11 cellular contexts compared by ENCODE assay signal in the genomic region with DNA sequence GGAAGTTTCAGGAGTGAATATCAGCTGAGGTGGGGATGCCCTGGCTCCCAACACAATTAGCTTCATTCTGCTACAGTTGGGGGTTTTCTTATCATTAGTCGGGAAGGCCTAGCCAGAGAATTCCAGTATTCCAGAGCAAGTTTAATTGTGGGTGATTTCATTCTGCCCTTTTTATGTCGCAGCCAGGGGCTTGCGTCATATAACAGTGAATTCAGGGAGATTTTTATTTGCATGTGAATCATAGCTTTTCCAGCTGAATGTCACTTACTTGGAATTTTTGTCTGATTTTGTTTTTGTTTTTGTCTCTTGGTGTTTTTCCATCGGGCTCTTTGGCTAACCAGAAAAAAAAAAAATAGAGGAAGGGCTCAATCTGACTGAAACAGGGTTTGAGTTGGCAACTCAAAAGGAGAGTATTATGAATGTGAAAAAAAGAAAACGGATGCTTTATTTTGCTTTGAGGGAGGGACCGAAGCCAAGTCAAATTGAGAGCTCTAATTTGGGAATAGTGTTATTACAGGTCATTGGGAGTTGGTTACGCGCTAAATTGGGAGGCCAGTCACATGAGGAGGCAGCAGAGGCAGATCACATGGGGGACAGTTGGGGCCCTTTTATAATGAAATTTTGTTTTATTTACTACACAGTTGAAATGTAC.
A peak's percentile ranks its signal among the peaks of the same experiment; 100 is the strongest.
DNase-seq lines count a peak whose midpoint lies in the region; ATAC-seq, FAIRE-seq and TF ChIP-seq lines count a peak whose summit lies in the region.
"Had no signal": no experiment of that assay in that cellular context is flagged by ENCODE, and none has a peak within 500 bp of the region (broad histone marks: within the 10 kb centered on the region; RNA-seq: fewer than 3 reads in every experiment).

No MANE protein-coding gene starts in this region.

- FAIRE-seq in HTR-8/SVneo (lab: Jason Lieb, UNC), result peak; percentile 75
- FAIRE-seq: GM12892 had no signal

- peak overlapping the region; percentile 29 for H3K27ac Mint-ChIP-seq in memory B cell
- H3K27ac Mint-ChIP-seq in mesothelial cell of epicardium, result no peak overlapping the region

- no peaks in the 10 kb centered on the region for H3K36me3 Mint-ChIP-seq in memory B cell
- no peaks in the 10 kb centered on the region for H3K36me3 Mint-ChIP-seq in mesothelial cell of epicardium

- no peaks in the 10 kb centered on the region for H3K9me3 Mint-ChIP-seq in memory B cell
- no peaks in the 10 kb centered on the region for H3K9me3 Mint-ChIP-seq in mesothelial cell of epicardium
- H3K9me3 Mint-ChIP-seq: central memory CD8-positive, alpha-beta T cell had no signal

- H3K27me3 Mint-ChIP-seq in memory B cell, result no peaks in the 10 kb centered on the region
- H3K27me3 Mint-ChIP-seq in mesothelial cell of epicardium (ENCODE audit: low read depth), result peaks cover 4% of the 10 kb centered on the region

- H3K4me1 ChIP-seq in duodenal mucosa (ENCODE audit: control insufficient read depth in 1 of 2, insufficient read depth in 2 of 2, low read length in 2 of 2) (peaks cover 0 to 7% of the 10 kb centered on the region in 2 donors), tibial artery (peaks cover 0 to 89% (median 51%) of the 10 kb centered on the region in 4 donors)

- no peaks in the 10 kb centered on the region for H3K27me3 ChIP-seq in duodenal mucosa (ENCODE audit: control insufficient read depth in 1 of 2, insufficient read depth in 2 of 2, low read length in 2 of 2)
- no peaks in the 10 kb centered on the region for H3K27me3 ChIP-seq in tibial artery

- in situ Hi-C loops in KBM-7 (cut with MboI; ENCODE audit: low pct_unique_long_range_greater_than_20kb, low sequenced_read_pairs), result no loop called here

- H3K4me1 Mint-ChIP-seq in memory B cell (peaks cover 27% of the 10 kb centered on the region), mesothelial cell of epicardium (peaks cover 28% of the 10 kb centered on the region)

- H3K4me3 ChIP-seq in duodenal mucosa (ENCODE audit: low read depth in 1 of 2, low read length in 2 of 2), result no peak overlapping the region
- no peak overlapping the region for H3K4me3 ChIP-seq in tibial artery

- H3K9me3 ChIP-seq in duodenal mucosa (ENCODE audit: control insufficient read depth in 1 of 2, low read length in 2 of 2) (no peaks in the 10 kb centered on the region), tibial artery (no peaks in the 10 kb centered on the region)

- ATAC-seq in memory B cell (ENCODE audit: low read depth) (no peak), HG02870 (IDR thresholded peaks at IDR 0.05; ENCODE audit: unreplicated experiment) (no peak), GM19455 (IDR thresholded peaks at IDR 0.05; ENCODE audit: unreplicated experiment) (no peak)

- TF ChIP-seq CTCF in tibial artery (IDR thresholded peaks at IDR 0.05) (no peak), mesothelial cell of epicardium (IDR thresholded peaks at IDR 0.05; ENCODE audit: unreplicated experiment) (no peak)

- H3K4me3 Mint-ChIP-seq in memory B cell (no peak overlapping the region), mesothelial cell of epicardium (no peak overlapping the region)
- H3K4me3 Mint-ChIP-seq: central memory CD8-positive, alpha-beta T cell had no signal

- DNase-seq in HTR-8/SVneo (ENCODE audit: insufficient read length, low spot score) (peak; percentile 73), memory B cell (ENCODE audit: low spot score in 2 of 2) (no peak), tibial artery (peak; percentile 85 to 86), KBM-7 (no peak), mesothelial cell of epicardium (ENCODE audit: low spot score in 2 of 2, unreplicated experiment in 2 of 2) (no peak)

- H3K27ac ChIP-seq in duodenal mucosa (ENCODE audit: low read depth, low read length) (peak overlapping the region; percentile 39), tibial artery (peak overlapping the region; percentile 78 to 91)
- H3K27ac ChIP-seq: VCaP had no signal

- no peak overlapping the region for H3K9ac ChIP-seq in duodenal mucosa (ENCODE audit: low read depth in 1 of 2, low read length in 2 of 2)

- intact Hi-C loops in tibial artery (cut with DNase I; ENCODE audit: low total_unique reads), result loop anchor here (5.0 kb wide), 1 partner anchor 86 kb away; no protein-coding TSS in a partner anchor

- H3K36me3 ChIP-seq in duodenal mucosa (ENCODE audit: control insufficient read depth in 1 of 2, insufficient read depth in 2 of 2, low read length in 2 of 2) (no peaks in the 10 kb centered on the region), tibial artery (no peaks in the 10 kb centered on the region)

Comparison
In these comparisons a context has a peak if more than half of its experiments do, and no peak if none do; other contexts are left out.
1. DNase-seq: peak in HTR-8/SVneo (single experiment) and tibial artery (2 of 2); none in memory B cell (0 of 2), KBM-7 (single experiment) and mesothelial cell of epicardium (0 of 2).